31 cellular contexts compared by ENCODE assay signal in the genomic region with DNA sequence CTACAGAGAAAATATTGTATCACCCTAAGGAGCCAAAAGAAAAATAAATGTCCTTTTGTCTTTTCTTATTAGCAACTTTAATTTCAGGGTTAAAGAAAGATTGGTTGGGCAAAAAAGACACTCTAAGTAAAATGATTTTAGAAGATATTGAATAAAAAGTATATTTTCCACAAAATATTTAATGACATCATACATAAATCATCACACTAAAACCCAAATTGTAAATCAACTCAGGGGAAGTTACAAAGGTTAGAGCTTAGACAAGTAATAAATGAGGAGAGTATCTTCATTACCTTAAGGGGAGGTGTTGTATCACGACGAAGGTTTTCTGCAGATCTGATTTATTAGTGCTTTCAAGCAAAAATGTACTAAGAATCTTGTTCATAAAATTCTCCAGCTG.
"Had no signal": no experiment of that assay in that cellular context is flagged by ENCODE, and none has a peak within 500 bp of the region (broad histone marks: within the 10 kb centered on the region; RNA-seq: fewer than 3 reads in every experiment).

No MANE protein-coding gene starts in this region.

- H3K4me1 ChIP-seq: parathyroid adenoma, psoas muscle, spleen, suprapubic skin, testis, tibial artery, transverse colon, upper lobe of right lung, uterus had no signal

- H3K27ac Mint-ChIP-seq: naive B cell; naive thymus-derived CD8-positive, alpha-beta T cell; natural killer cell treated with Interleukin-12 subunit alpha and Interleukin-12 subunit beta and Interleukin-15 and Interleukin-18, amount 100 ng/mL, for 72 hours; progenitor cell of endocrine pancreas; stimulated activated memory B cell treated with anti-CD40 and anti-IgM and Interleukin-4, amounts not matched to agents 10 μg/mL and 1 μg/mL and 100 μg/mL, for 72 hours; stimulated activated naive CD8-positive, alpha-beta T cell treated with anti-CD3 and anti-CD28 coated beads, Interleukin-15, amount 100 ng/mL, for 72 hours; type B pancreatic cell had no signal

- H3K79me2 ChIP-seq: parathyroid adenoma had no signal

- H3K9me3 ChIP-seq: neutrophil, psoas muscle, spleen, suprapubic skin, testis, tibial artery, transverse colon, upper lobe of right lung, uterus had no signal

- H3K4me1 Mint-ChIP-seq: naive B cell; naive thymus-derived CD8-positive, alpha-beta T cell; stimulated activated memory B cell treated with anti-CD40 and anti-IgM and Interleukin-4, amounts not matched to agents 10 μg/mL and 1 μg/mL and 100 μg/mL, for 72 hours; stimulated activated naive CD8-positive, alpha-beta T cell treated with anti-CD3 and anti-CD28 coated beads, Interleukin-15, amount 100 ng/mL, for 72 hours had no signal

- H3K4me2 ChIP-seq: smooth muscle cell had no signal

- H3K9ac ChIP-seq: parathyroid adenoma had no signal

- DNase-seq: naive B cell; naive thymus-derived CD8-positive, alpha-beta T cell; nucleus accumbens; posterior cingulate gyrus; psoas muscle; right cardiac atrium; spleen; stimulated activated CD4-positive, alpha-beta T cell treated with anti-CD3 and anti-CD28 coated beads, Interleukin-12 subunit alpha, Interleukin-12 subunit beta, amount 100 ng/mL, for 4 hours; stimulated activated CD4-positive, alpha-beta T cell treated with anti-CD3 and anti-CD28 coated beads, Interleukin-1b, Interleukin-23, amount 100 ng/mL, for 48 hours; stimulated activated CD4-positive, alpha-beta T cell treated with anti-CD3 and anti-CD28 coated beads, Interleukin-4, amount 100 ng/mL, for 1 hour; stimulated activated CD4-positive, alpha-beta T cell treated with anti-CD3 and anti-CD28 coated beads, Interleukin-4, amount 100 ng/mL, for 4 hours; stimulated activated CD8-positive, alpha-beta memory T cell treated with anti-CD3 and anti-CD28 coated beads, Interleukin-4, amount 100 ng/mL, for 48 hours; stimulated activated naive CD4-positive, alpha-beta T cell; stimulated activated naive CD8-positive, alpha-beta T cell treated with anti-CD3 and anti-CD28 coated beads, Interleukin-15, amount 100 ng/mL, for 72 hours; stimulated activated naive CD8-positive, alpha-beta T cell treated with anti-CD3 and anti-CD28 coated beads, Interleukin-15, Interleukin-2, amounts not matched to agents 100 U/mL and 50 U/mL, for 24 hours; substantia nigra; testis; tibial artery; transverse colon; upper lobe of right lung; uterus had no signal

- H3K27me3 Mint-ChIP-seq: naive B cell; naive thymus-derived CD8-positive, alpha-beta T cell; natural killer cell treated with Interleukin-12 subunit alpha and Interleukin-12 subunit beta and Interleukin-15 and Interleukin-18, amount 100 ng/mL, for 72 hours; progenitor cell of endocrine pancreas; stimulated activated memory B cell treated with anti-CD40 and anti-IgM and Interleukin-4, amounts not matched to agents 10 μg/mL and 1 μg/mL and 100 μg/mL, for 72 hours; stimulated activated naive CD8-positive, alpha-beta T cell treated with anti-CD3 and anti-CD28 coated beads, Interleukin-15, amount 100 ng/mL, for 72 hours; type B pancreatic cell had no signal

- H3K4me3 ChIP-seq: psoas muscle, skin epidermis, smooth muscle cell, spleen, suprapubic skin, testis, tibial artery, transverse colon, upper lobe of right lung, uterus had no signal

- H3K36me3 Mint-ChIP-seq: naive B cell; naive thymus-derived CD8-positive, alpha-beta T cell; natural killer cell treated with Interleukin-12 subunit alpha and Interleukin-12 subunit beta and Interleukin-15 and Interleukin-18, amount 100 ng/mL, for 72 hours; stimulated activated memory B cell treated with anti-CD40 and anti-IgM and Interleukin-4, amounts not matched to agents 10 μg/mL and 1 μg/mL and 100 μg/mL, for 72 hours; type B pancreatic cell had no signal

- H2AFZ ChIP-seq: parathyroid adenoma had no signal

- H3K4me3 Mint-ChIP-seq: naive B cell; naive thymus-derived CD8-positive, alpha-beta T cell; natural killer cell treated with Interleukin-12 subunit alpha and Interleukin-12 subunit beta and Interleukin-15 and Interleukin-18, amount 100 ng/mL, for 72 hours; stimulated activated memory B cell treated with anti-CD40 and anti-IgM and Interleukin-4, amounts not matched to agents 10 μg/mL and 1 μg/mL and 100 μg/mL, for 72 hours; stimulated activated naive CD8-positive, alpha-beta T cell treated with anti-CD3 and anti-CD28 coated beads, Interleukin-15, amount 100 ng/mL, for 72 hours; type B pancreatic cell had no signal

- H3K27ac ChIP-seq: neutrophil, parathyroid adenoma, psoas muscle, skin epidermis, spleen, suprapubic skin, testis, tibial artery, transverse colon, upper lobe of right lung, uterus had no signal

- H3K36me3 ChIP-seq: neutrophil, spleen, suprapubic skin, tibial artery, transverse colon, upper lobe of right lung, uterus had no signal

- H3K27me3 ChIP-seq: neutrophil, spleen, suprapubic skin, testis, tibial artery, transverse colon, upper lobe of right lung, uterus had no signal

- ATAC-seq: naive thymus-derived CD8-positive, alpha-beta T cell; natural killer cell treated with Interleukin-12 subunit alpha and Interleukin-12 subunit beta and Interleukin-15 and Interleukin-18, amount 100 ng/mL, for 72 hours; psoas muscle; right cardiac atrium; sciatic nerve; stimulated activated memory B cell treated with anti-CD40 and anti-IgM and Interleukin-4, amounts not matched to agents 10 μg/mL and 1 μg/mL and 100 μg/mL, for 72 hours; stimulated activated naive CD8-positive, alpha-beta T cell treated with anti-CD3 and anti-CD28 coated beads, Interleukin-15, amount 100 ng/mL, for 72 hours; stimulated activated naive CD8-positive, alpha-beta T cell treated with anti-CD3 and anti-CD28 coated beads, Interleukin-15, Interleukin-2, amounts not matched to agents 100 U/mL and 50 U/mL, for 24 hours; upper lobe of right lung had no signal

- H3K9me3 Mint-ChIP-seq: naive B cell; stimulated activated memory B cell treated with anti-CD40 and anti-IgM and Interleukin-4, amounts not matched to agents 10 μg/mL and 1 μg/mL and 100 μg/mL, for 72 hours; type B pancreatic cell had no signal
